Comparison of ENCODE assay signal across 16 cellular contexts in the genomic region with DNA sequence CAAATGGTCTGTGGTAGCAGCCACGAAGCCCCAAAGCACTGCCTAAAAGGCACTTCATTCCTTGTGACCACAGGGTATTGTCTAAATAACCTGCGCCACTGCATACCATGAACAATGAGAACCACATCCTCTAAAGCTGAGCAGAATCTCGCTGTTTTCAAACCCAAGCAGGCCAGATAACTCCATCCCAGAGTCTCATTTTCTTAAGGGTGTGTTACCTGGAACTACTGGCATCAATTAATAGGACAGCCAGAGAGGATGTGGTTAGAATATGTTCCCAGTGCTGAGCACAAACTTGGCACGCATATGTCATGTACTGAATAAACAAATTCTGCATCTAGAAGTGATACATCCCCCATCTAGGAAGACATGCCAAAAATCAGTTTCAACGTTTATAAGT. TPM values are rescaled to one million over a fixed set of nuclear protein-coding genes. Genes with fewer than 3 reads are reported as not detected.
DNase-seq lines count a peak whose midpoint lies in the region; ATAC-seq and TF ChIP-seq lines count a peak whose summit lies in the region.
"Had no signal": no experiment of that assay in that cellular context is flagged by ENCODE, and none has a peak within 500 bp of the region (broad histone marks: within the 10 kb centered on the region; RNA-seq: fewer than 3 reads in every experiment).

No MANE protein-coding gene starts in this region.

- no peaks in the 10 kb centered on the region for H3K9me3 Mint-ChIP-seq in activated CD4-positive, alpha-beta T cell treated with anti-CD3 and anti-CD28 coated beads for 36 hours (ENCODE audit: low read depth)
- no peaks in the 10 kb centered on the region for H3K9me3 Mint-ChIP-seq in naive thymus-derived CD4-positive, alpha-beta T cell
- H3K9me3 Mint-ChIP-seq: brain, mesothelial cell of epicardium had no signal

- H3K4me3 ChIP-seq in MG63: no peak overlapping the region
- H3K4me3 ChIP-seq in astrocyte of the cerebellum (ENCODE audit: low read depth, low read length): no peak overlapping the region
- H3K4me3 ChIP-seq in naive thymus-derived CD4-positive, alpha-beta T cell (ENCODE audit: low read length): no peak overlapping the region
- H3K4me3 ChIP-seq: gastroesophageal sphincter had no signal

- DNase-seq in activated CD4-positive, alpha-beta T cell treated with anti-CD3 and anti-CD28 coated beads for 36 hours: peak; percentile 19
- no peak for DNase-seq in activated CD4-positive, alpha-beta T cell treated with anti-CD3 and anti-CD28 coated beads for 1 hour
- DNase-seq in MG63: peak; percentile 10
- DNase-seq in astrocyte of the cerebellum (ENCODE audit: low read depth): peak; percentile 22
- DNase-seq in naive thymus-derived CD4-positive, alpha-beta T cell: no peak
- no peak for DNase-seq in cardiac septum (ENCODE audit: low spot score)
- DNase-seq: 8988T; effector CD4-positive, alpha-beta T cell; NK-92 treated with Interleukin-12 subunit alpha and Interleukin-12 subunit beta, amount 100 ng/mL, for 24 hours; SIG-M5; substantia nigra had no signal

- H3K27me3 ChIP-seq in MG63: no peaks in the 10 kb centered on the region
- H3K27me3 ChIP-seq in naive thymus-derived CD4-positive, alpha-beta T cell (ENCODE audit: control insufficient read depth in 2 of 2, insufficient read depth in 2 of 2, low read length in 2 of 2): no peaks in the 10 kb centered on the region
- H3K27me3 ChIP-seq: gastroesophageal sphincter had no signal

- H3K4me3 Mint-ChIP-seq in activated CD4-positive, alpha-beta T cell treated with anti-CD3 and anti-CD28 coated beads for 36 hours: no peak overlapping the region
- peak overlapping the region in 1 of 10 donors; percentile 38 for H3K4me3 Mint-ChIP-seq in naive thymus-derived CD4-positive, alpha-beta T cell
- H3K4me3 Mint-ChIP-seq: brain, mesothelial cell of epicardium had no signal

- peak overlapping the region; percentile 65 for H3K27ac Mint-ChIP-seq in activated CD4-positive, alpha-beta T cell treated with anti-CD3 and anti-CD28 coated beads for 36 hours
- H3K27ac Mint-ChIP-seq in naive thymus-derived CD4-positive, alpha-beta T cell: peak overlapping the region in 6 of 9 donors; percentile 14 to 53 (median 40)
- H3K27ac Mint-ChIP-seq: brain, mesothelial cell of epicardium had no signal

- H3K27ac ChIP-seq in naive thymus-derived CD4-positive, alpha-beta T cell (ENCODE audit: low read depth, low read length): no peak overlapping the region
- H3K27ac ChIP-seq: gastroesophageal sphincter had no signal

- no peaks in the 10 kb centered on the region for H3K9me3 ChIP-seq in MG63
- H3K9me3 ChIP-seq in naive thymus-derived CD4-positive, alpha-beta T cell (ENCODE audit: control insufficient read depth in 2 of 3, low read length in 3 of 3): no peaks in the 10 kb centered on the region
- H3K9me3 ChIP-seq: gastroesophageal sphincter had no signal

- POLR2A ChIA-PET in activated CD4-positive, alpha-beta T cell treated with anti-CD3 and anti-CD28 coated beads for 36 hours (lab: Charles Lee): no interaction called here
- POLR2A ChIA-PET in naive thymus-derived CD4-positive, alpha-beta T cell (lab: Charles Lee): no interaction called here

- no peaks in the 10 kb centered on the region for H3K27me3 Mint-ChIP-seq in activated CD4-positive, alpha-beta T cell treated with anti-CD3 and anti-CD28 coated beads for 36 hours
- H3K27me3 Mint-ChIP-seq in naive thymus-derived CD4-positive, alpha-beta T cell: no peaks in the 10 kb centered on the region
- H3K27me3 Mint-ChIP-seq: brain had no signal

- peaks cover 9% of the 10 kb centered on the region in 2 donors for H3K4me1 ChIP-seq in naive thymus-derived CD4-positive, alpha-beta T cell (ENCODE audit: control insufficient read depth in 2 of 2, insufficient read depth in 2 of 2, low read length in 2 of 2)
- H3K4me1 ChIP-seq: gastroesophageal sphincter had no signal

- in situ Hi-C loops in astrocyte of the cerebellum (cut with HindIII; ENCODE audit: low sequenced_read_pairs): loop anchor here (10.0 kb wide), 1 partner anchor 64 kb away; no protein-coding TSS in a partner anchor

- H3K4me1 Mint-ChIP-seq in activated CD4-positive, alpha-beta T cell treated with anti-CD3 and anti-CD28 coated beads for 36 hours: peaks cover 42% of the 10 kb centered on the region
- peaks cover 15 to 63% (median 47%) of the 10 kb centered on the region in 7 donors for H3K4me1 Mint-ChIP-seq in naive thymus-derived CD4-positive, alpha-beta T cell
- H3K4me1 Mint-ChIP-seq: brain, mesothelial cell of epicardium had no signal

- ATAC-seq in activated CD4-positive, alpha-beta T cell treated with anti-CD3 and anti-CD28 coated beads for 36 hours: peak; percentile 57
- ATAC-seq in naive thymus-derived CD4-positive, alpha-beta T cell: no peak
- ATAC-seq in GM19324 (IDR thresholded peaks at IDR 0.05; ENCODE audit: low FRiP score, unreplicated experiment): no peak
- ATAC-seq in GM19328 (IDR thresholded peaks at IDR 0.05; ENCODE audit: unreplicated experiment): no peak
- ATAC-seq: gastroesophageal sphincter had no signal

- peaks cover 53% of the 10 kb centered on the region for H3K36me3 Mint-ChIP-seq in activated CD4-positive, alpha-beta T cell treated with anti-CD3 and anti-CD28 coated beads for 36 hours (ENCODE audit: low read depth)
- H3K36me3 Mint-ChIP-seq in naive thymus-derived CD4-positive, alpha-beta T cell: peaks cover 8 to 50% (median 26%) of the 10 kb centered on the region in 5 donors

- no peak for TF ChIP-seq CTCF in astrocyte of the cerebellum (IDR thresholded peaks at IDR 0.05; ENCODE audit: low read depth, low read length, missing control alignments)

- intact Hi-C loops in activated CD4-positive, alpha-beta T cell treated with anti-CD3 and anti-CD28 coated beads for 36 hours (cut with DNase I, micrococcal nuclease): no loop called here
- intact Hi-C loops in naive thymus-derived CD4-positive, alpha-beta T cell (cut with micrococcal nuclease): loop anchor here (1.0 to 5.0 kb wide), 2 partner anchors 13 to 42 kb away; a partner anchor contains a TSS
- intact Hi-C loops in cardiac septum (cut with DNase I): no loop called here

- CTCF ChIA-PET in activated CD4-positive, alpha-beta T cell treated with anti-CD3 and anti-CD28 coated beads for 36 hours (lab: Charles Lee): interaction anchor here (1.2 to 1.6 kb wide), 2 partner anchors 11 to 14 kb away, joined by 3 read pairs; no protein-coding TSS in a partner anchor
- CTCF ChIA-PET in naive thymus-derived CD4-positive, alpha-beta T cell (lab: Charles Lee): no interaction called here

- peaks cover 40% of the 10 kb centered on the region for H3K36me3 ChIP-seq in MG63
- H3K36me3 ChIP-seq in naive thymus-derived CD4-positive, alpha-beta T cell (ENCODE audit: control insufficient read depth in 2 of 3, insufficient read depth in 3 of 3, low read length in 3 of 3): peaks cover 12 to 54% (median 20%) of the 10 kb centered on the region in 3 experiments

RNA-seq across cellular contexts. Expression of a gene that starts 13.0 kb away (rescaled TPM):
- total RNA-seq in activated CD4-positive, alpha-beta T cell treated with anti-CD3 and anti-CD28 coated beads for 36 hours: 10 to 100 TPM; 40.7 to 48.4 TPM
- total RNA-seq in MG63 (2014; rRNA removed; shearing (Covaris generic); ENCODE audit: low replicate concordance): 28.9 and 43.9 TPM in 2 replicates
- total RNA-seq in naive thymus-derived CD4-positive, alpha-beta T cell: 10 to 100 TPM; 48.2 to 84.6 (median 74.9) TPM
- polyA plus RNA-seq in naive thymus-derived CD4-positive, alpha-beta T cell: 10 to 100 TPM; 47.4 to 49.5 TPM
- 22.4 TPM for total RNA-seq in cardiac septum

RNA-seq across cellular contexts. Expression of a gene that starts 42.3 kb away (rescaled TPM):
- total RNA-seq in activated CD4-positive, alpha-beta T cell treated with anti-CD3 and anti-CD28 coated beads for 36 hours: 10 to 100 TPM; 72.6 to 78.6 TPM
- 17.5 and 23.7 TPM in 2 replicates for total RNA-seq in MG63 (2014; rRNA removed; shearing (Covaris generic); ENCODE audit: low replicate concordance)
- 10 to 100 TPM; 24.4 to 57.9 (median 46.9) TPM for total RNA-seq in naive thymus-derived CD4-positive, alpha-beta T cell
- polyA plus RNA-seq in naive thymus-derived CD4-positive, alpha-beta T cell: 10 to 100 TPM; 58.3 to 62.4 TPM
- total RNA-seq in cardiac septum: 54.3 TPM

Comparison
In these comparisons a context has a peak if more than half of its experiments do, and no peak if none do; other contexts are left out.
1. DNase-seq: peak in activated CD4-positive, alpha-beta T cell treated with anti-CD3 and anti-CD28 coated beads for 36 hours (single experiment), MG63 (single experiment) and astrocyte of the cerebellum (single experiment); none in activated CD4-positive, alpha-beta T cell treated with anti-CD3 and anti-CD28 coated beads for 1 hour (single experiment), naive thymus-derived CD4-positive, alpha-beta T cell (0 of 9) and cardiac septum (single experiment).
2. intact Hi-C loops: an anchor here in naive thymus-derived CD4-positive, alpha-beta T cell (1.0 to 5.0 kb wide); none called in activated CD4-positive, alpha-beta T cell treated with anti-CD3 and anti-CD28 coated beads for 36 hours and cardiac septum.